In the genomic region with DNA sequence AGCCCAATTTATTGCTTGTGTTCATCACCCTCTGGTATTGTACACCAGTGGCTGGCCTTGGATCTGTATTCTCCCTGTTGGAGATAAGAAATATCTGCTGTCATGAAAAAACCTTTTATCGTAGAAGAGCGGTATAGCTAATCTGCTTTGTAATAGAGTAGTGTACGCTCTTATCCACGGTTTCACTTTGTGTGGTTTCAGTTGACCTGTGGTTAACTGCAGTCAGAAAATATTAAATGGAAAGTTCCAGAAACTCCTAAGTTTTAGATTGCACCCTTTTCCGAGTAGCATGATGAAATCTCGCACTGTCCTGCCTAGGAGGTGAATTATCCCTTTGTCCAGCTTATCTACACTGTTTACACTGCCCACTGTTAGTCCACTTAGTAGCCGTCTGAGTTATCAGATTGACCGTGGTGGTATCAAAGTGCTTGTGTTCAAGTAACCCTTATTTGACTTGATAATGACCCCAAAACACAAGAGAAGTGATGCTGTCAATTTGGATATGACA, we compare ENCODE assay signal across 1 cellular context.
TF ChIP-seq lines count a peak whose summit lies in the region.

No MANE protein-coding gene starts in this region.

TF ChIP-seq in K562, 482 proteins besides CTCF, POLR2A, EP300 and RAD21 (continued from another document and continues in another):
- no peak for TF ChIP-seq ETV6 (IDR thresholded peaks at IDR 0.05; ENCODE audit: borderline replicate concordance in 1 of 2, low read depth in 2 of 2, low read length in 1 of 2)
- TF ChIP-seq ETV6 (CRISPR knock-in tag; IDR thresholded peaks at IDR 0.05; ENCODE audit: borderline replicate concordance), result no peak
- TF ChIP-seq ZNF324 (CRISPR knock-in tag; IDR thresholded peaks at IDR 0.05), result no peak
- TF ChIP-seq KDM5B (IDR thresholded peaks at IDR 0.05; ENCODE audit: insufficient replicate concordance, low read depth, low read length), result no peak
- peak; percentile 83 for TF ChIP-seq NCOR1 (IDR thresholded peaks at IDR 0.05)
- no peak for TF ChIP-seq E2F3 (CRISPR knock-in tag; IDR thresholded peaks at IDR 0.05)
- no peak for TF ChIP-seq HNRNPUL1 (IDR thresholded peaks at IDR 0.05; ENCODE audit: low read length)
- no peak for TF ChIP-seq TFAM (CRISPR knock-in tag; conservative IDR thresholded peaks at IDR 0.05)
- TF ChIP-seq, protein P1, sequence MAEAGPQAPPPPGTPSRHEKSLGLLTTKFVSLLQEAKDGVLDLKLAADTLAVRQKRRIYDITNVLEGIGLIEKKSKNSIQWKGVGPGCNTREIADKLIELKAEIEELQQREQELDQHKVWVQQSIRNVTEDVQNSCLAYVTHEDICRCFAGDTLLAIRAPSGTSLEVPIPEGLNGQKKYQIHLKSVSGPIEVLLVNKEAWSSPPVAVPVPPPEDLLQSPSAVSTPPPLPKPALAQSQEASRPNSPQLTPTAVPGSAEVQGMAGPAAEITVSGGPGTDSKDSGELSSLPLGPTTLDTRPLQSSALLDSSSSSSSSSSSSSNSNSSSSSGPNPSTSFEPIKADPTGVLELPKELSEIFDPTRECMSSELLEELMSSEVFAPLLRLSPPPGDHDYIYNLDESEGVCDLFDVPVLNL (CRISPR knock-in tag; IDR thresholded peaks at IDR 0.05; ENCODE audit: low read depth), result no peak
- no peak for TF ChIP-seq RBM34 (IDR thresholded peaks at IDR 0.05; ENCODE audit: borderline replicate concordance, insufficient read depth, low read length)
- TF ChIP-seq ZBTB1 (CRISPR knock-in tag; IDR thresholded peaks at IDR 0.05; ENCODE audit: borderline replicate concordance, low read depth), result no peak
- TF ChIP-seq MYC (IDR thresholded peaks at IDR 0.05; ENCODE audit: low read depth, low read length), result 0 out of 2 replicates have a peak, but pooled peaks have one; percentile 31
- TF ChIP-seq MYC (CRISPR knock-in tag; IDR thresholded peaks at IDR 0.05; ENCODE audit: borderline replicate concordance, low read depth), result no peak
- TF ChIP-seq, protein P2, sequence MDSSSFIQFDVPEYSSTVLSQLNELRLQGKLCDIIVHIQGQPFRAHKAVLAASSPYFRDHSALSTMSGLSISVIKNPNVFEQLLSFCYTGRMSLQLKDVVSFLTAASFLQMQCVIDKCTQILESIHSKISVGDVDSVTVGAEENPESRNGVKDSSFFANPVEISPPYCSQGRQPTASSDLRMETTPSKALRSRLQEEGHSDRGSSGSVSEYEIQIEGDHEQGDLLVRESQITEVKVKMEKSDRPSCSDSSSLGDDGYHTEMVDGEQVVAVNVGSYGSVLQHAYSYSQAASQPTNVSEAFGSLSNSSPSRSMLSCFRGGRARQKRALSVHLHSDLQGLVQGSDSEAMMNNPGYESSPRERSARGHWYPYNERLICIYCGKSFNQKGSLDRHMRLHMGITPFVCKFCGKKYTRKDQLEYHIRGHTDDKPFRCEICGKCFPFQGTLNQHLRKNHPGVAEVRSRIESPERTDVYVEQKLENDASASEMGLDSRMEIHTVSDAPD (CRISPR knock-in tag; IDR thresholded peaks at IDR 0.05), result no peak
- TF ChIP-seq STAG1 (CRISPR knock-in tag; IDR thresholded peaks at IDR 0.05; ENCODE audit: borderline replicate concordance), result no peak
- TF ChIP-seq, protein P3, sequence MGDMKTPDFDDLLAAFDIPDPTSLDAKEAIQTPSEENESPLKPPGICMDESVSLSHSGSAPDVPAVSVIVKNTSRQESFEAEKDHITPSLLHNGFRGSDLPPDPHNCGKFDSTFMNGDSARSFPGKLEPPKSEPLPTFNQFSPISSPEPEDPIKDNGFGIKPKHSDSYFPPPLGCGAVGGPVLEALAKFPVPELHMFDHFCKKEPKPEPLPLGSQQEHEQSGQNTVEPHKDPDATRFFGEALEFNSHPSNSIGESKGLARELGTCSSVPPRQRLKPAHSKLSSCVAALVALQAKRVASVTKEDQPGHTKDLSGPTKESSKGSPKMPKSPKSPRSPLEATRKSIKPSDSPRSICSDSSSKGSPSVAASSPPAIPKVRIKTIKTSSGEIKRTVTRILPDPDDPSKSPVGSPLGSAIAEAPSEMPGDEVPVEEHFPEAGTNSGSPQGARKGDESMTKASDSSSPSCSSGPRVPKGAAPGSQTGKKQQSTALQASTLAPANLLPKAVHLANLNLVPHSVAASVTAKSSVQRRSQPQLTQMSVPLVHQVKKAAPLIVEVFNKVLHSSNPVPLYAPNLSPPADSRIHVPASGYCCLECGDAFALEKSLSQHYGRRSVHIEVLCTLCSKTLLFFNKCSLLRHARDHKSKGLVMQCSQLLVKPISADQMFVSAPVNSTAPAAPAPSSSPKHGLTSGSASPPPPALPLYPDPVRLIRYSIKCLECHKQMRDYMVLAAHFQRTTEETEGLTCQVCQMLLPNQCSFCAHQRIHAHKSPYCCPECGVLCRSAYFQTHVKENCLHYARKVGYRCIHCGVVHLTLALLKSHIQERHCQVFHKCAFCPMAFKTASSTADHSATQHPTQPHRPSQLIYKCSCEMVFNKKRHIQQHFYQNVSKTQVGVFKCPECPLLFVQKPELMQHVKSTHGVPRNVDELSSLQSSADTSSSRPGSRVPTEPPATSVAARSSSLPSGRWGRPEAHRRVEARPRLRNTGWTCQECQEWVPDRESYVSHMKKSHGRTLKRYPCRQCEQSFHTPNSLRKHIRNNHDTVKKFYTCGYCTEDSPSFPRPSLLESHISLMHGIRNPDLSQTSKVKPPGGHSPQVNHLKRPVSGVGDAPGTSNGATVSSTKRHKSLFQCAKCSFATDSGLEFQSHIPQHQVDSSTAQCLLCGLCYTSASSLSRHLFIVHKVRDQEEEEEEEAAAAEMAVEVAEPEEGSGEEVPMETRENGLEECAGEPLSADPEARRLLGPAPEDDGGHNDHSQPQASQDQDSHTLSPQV (IDR thresholded peaks at IDR 0.05), result no peak; the same call in 1 of the 2 replicates
- no peak for TF ChIP-seq BMI1 (IDR thresholded peaks at IDR 0.05; ENCODE audit: low read length)
- TF ChIP-seq TEAD2 (tag; IDR thresholded peaks at IDR 0.05), result no peak
- no peak for TF ChIP-seq ZKSCAN8 (CRISPR knock-in tag; IDR thresholded peaks at IDR 0.05)
- TF ChIP-seq ZNF140 (CRISPR knock-in tag; IDR thresholded peaks at IDR 0.05), result no peak
- TF ChIP-seq ZBED1 (IDR thresholded peaks at IDR 0.05), result no peak
- TF ChIP-seq MCM3 (IDR thresholded peaks at IDR 0.05), result no peak
- peak; percentile 62 for TF ChIP-seq MTA2 (IDR thresholded peaks at IDR 0.05; ENCODE audit: low read depth)
- no peak for TF ChIP-seq ILK (tag; IDR thresholded peaks at IDR 0.05; ENCODE audit: borderline replicate concordance, low read depth)
- peak; percentile 72 for TF ChIP-seq CCNT2 (IDR thresholded peaks at IDR 0.05; ENCODE audit: borderline replicate concordance, extremely low read depth, insufficient read length, low read depth, low read length)
- TF ChIP-seq, protein P4, sequence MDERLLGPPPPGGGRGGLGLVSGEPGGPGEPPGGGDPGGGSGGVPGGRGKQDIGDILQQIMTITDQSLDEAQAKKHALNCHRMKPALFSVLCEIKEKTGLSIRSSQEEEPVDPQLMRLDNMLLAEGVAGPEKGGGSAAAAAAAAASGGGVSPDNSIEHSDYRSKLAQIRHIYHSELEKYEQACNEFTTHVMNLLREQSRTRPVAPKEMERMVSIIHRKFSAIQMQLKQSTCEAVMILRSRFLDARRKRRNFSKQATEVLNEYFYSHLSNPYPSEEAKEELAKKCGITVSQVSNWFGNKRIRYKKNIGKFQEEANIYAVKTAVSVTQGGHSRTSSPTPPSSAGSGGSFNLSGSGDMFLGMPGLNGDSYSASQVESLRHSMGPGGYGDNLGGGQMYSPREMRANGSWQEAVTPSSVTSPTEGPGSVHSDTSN (CRISPR knock-in tag; IDR thresholded peaks at IDR 0.05; ENCODE audit: low read depth), result no peak
- TF ChIP-seq, protein P4 (tag; conservative IDR thresholded peaks at IDR 0.05; ENCODE audit: low read depth), result peak; percentile 44; the same call in 1 of the 2 replicates
- no peak for TF ChIP-seq ZNF239 (CRISPR knock-in tag; IDR thresholded peaks at IDR 0.05)
- no peak for TF ChIP-seq RHOXF2B (CRISPR knock-in tag; conservative IDR thresholded peaks at IDR 0.05)
- TF ChIP-seq NR1H2 (CRISPR knock-in tag; IDR thresholded peaks at IDR 0.05), result no peak
- TF ChIP-seq, protein P5, sequence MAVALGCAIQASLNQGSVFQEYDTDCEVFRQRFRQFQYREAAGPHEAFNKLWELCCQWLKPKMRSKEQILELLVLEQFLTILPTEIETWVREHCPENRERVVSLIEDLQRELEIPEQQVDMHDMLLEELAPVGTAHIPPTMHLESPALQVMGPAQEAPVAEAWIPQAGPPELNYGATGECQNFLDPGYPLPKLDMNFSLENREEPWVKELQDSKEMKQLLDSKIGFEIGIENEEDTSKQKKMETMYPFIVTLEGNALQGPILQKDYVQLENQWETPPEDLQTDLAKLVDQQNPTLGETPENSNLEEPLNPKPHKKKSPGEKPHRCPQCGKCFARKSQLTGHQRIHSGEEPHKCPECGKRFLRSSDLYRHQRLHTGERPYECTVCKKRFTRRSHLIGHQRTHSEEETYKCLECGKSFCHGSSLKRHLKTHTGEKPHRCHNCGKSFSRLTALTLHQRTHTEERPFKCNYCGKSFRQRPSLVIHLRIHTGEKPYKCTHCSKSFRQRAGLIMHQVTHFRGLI (CRISPR knock-in tag; IDR thresholded peaks at IDR 0.05), result no peak
- TF ChIP-seq, protein P6, sequence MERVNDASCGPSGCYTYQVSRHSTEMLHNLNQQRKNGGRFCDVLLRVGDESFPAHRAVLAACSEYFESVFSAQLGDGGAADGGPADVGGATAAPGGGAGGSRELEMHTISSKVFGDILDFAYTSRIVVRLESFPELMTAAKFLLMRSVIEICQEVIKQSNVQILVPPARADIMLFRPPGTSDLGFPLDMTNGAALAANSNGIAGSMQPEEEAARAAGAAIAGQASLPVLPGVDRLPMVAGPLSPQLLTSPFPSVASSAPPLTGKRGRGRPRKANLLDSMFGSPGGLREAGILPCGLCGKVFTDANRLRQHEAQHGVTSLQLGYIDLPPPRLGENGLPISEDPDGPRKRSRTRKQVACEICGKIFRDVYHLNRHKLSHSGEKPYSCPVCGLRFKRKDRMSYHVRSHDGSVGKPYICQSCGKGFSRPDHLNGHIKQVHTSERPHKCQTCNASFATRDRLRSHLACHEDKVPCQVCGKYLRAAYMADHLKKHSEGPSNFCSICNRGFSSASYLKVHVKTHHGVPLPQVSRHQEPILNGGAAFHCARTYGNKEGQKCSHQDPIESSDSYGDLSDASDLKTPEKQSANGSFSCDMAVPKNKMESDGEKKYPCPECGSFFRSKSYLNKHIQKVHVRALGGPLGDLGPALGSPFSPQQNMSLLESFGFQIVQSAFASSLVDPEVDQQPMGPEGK (CRISPR knock-in tag; IDR thresholded peaks at IDR 0.05; ENCODE audit: borderline replicate concordance), result no peak
- no peak for TF ChIP-seq PURB (CRISPR knock-in tag; IDR thresholded peaks at IDR 0.05; ENCODE audit: low read depth)
- TF ChIP-seq RCOR1 (IDR thresholded peaks at IDR 0.05; ENCODE audit: borderline replicate concordance in 1 of 2, low read depth in 2 of 2, low read length in 2 of 2), result peak in 1 of 2 experiments; percentile 77; a peak in 2 of 4 replicates
- no peak for TF ChIP-seq ZKSCAN3 (CRISPR knock-in tag; IDR thresholded peaks at IDR 0.05)
- TF ChIP-seq, protein P7, sequence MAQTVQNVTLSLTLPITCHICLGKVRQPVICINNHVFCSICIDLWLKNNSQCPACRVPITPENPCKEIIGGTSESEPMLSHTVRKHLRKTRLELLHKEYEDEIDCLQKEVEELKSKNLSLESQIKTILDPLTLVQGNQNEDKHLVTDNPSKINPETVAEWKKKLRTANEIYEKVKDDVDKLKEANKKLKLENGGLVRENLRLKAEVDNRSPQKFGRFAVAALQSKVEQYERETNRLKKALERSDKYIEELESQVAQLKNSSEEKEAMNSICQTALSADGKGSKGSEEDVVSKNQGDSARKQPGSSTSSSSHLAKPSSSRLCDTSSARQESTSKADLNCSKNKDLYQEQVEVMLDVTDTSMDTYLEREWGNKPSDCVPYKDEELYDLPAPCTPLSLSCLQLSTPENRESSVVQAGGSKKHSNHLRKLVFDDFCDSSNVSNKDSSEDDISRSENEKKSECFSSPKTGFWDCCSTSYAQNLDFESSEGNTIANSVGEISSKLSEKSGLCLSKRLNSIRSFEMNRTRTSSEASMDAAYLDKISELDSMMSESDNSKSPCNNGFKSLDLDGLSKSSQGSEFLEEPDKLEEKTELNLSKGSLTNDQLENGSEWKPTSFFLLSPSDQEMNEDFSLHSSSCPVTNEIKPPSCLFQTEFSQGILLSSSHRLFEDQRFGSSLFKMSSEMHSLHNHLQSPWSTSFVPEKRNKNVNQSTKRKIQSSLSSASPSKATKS (CRISPR knock-in tag; IDR thresholded peaks at IDR 0.05), result no peak
- TF ChIP-seq ZNF347 (CRISPR knock-in tag; IDR thresholded peaks at IDR 0.05; ENCODE audit: low read depth), result no peak
- TF ChIP-seq, protein P8, sequence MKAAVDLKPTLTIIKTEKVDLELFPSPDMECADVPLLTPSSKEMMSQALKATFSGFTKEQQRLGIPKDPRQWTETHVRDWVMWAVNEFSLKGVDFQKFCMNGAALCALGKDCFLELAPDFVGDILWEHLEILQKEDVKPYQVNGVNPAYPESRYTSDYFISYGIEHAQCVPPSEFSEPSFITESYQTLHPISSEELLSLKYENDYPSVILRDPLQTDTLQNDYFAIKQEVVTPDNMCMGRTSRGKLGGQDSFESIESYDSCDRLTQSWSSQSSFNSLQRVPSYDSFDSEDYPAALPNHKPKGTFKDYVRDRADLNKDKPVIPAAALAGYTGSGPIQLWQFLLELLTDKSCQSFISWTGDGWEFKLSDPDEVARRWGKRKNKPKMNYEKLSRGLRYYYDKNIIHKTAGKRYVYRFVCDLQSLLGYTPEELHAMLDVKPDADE (conservative IDR thresholded peaks at IDR 0.05; ENCODE audit: control insufficient read depth, low read depth, low read length), result no peak
- no peak for TF ChIP-seq HDAC8 (tag; IDR thresholded peaks at IDR 0.05)
- peak; percentile 56 for TF ChIP-seq BRD9 (IDR thresholded peaks at IDR 0.05; ENCODE audit: low read depth, partially characterized antibody)
- TF ChIP-seq ZNF695 (CRISPR knock-in tag; IDR thresholded peaks at IDR 0.05), result no peak
- TF ChIP-seq, protein P9, sequence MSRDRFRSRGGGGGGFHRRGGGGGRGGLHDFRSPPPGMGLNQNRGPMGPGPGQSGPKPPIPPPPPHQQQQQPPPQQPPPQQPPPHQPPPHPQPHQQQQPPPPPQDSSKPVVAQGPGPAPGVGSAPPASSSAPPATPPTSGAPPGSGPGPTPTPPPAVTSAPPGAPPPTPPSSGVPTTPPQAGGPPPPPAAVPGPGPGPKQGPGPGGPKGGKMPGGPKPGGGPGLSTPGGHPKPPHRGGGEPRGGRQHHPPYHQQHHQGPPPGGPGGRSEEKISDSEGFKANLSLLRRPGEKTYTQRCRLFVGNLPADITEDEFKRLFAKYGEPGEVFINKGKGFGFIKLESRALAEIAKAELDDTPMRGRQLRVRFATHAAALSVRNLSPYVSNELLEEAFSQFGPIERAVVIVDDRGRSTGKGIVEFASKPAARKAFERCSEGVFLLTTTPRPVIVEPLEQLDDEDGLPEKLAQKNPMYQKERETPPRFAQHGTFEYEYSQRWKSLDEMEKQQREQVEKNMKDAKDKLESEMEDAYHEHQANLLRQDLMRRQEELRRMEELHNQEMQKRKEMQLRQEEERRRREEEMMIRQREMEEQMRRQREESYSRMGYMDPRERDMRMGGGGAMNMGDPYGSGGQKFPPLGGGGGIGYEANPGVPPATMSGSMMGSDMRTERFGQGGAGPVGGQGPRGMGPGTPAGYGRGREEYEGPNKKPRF (IDR thresholded peaks at IDR 0.05; ENCODE audit: low read depth, low read length), result no peak
- no peak for TF ChIP-seq PRMT5 (CRISPR knock-in tag; IDR thresholded peaks at IDR 0.05)
